In genomic region chr12:132116709-132117557, GRCh38 we compare ENCODE assay signal across 19 cellular contexts.
"Had no signal": no experiment of that assay in that cellular context is flagged by ENCODE, and none has a peak within 500 bp of the region (broad histone marks: within the 10 kb centered on the region; RNA-seq: fewer than 3 reads in every experiment).

No MANE protein-coding gene starts in this region.

- DNase-seq: activated effector memory CD4-positive, alpha-beta T cell treated with Interleukin-2 at 50 U/mL for 16 hours; activated naive CD4-positive, alpha-beta T cell treated with anti-CD3 and anti-CD28 coated beads for 36 hours; activated naive CD8-positive, alpha-beta T cell treated with anti-CD3 and anti-CD28 coated beads, Interleukin-2, amount 10 ng/mL, durations not matched to agents 7 days and 5 days; activated T-cell treated with anti-CD3 and anti-CD28 coated beads, Interleukin-2, amount 50 U/mL, for 72 hours; amniotic stem cell; cortex of kidney; foreskin fibroblast; heart right ventricle; islet precursor cell; left colon; naive thymus-derived CD8-positive, alpha-beta T cell; spleen; stimulated activated CD4-positive, alpha-beta T cell treated with anti-CD3 and anti-CD28 coated beads, Interleukin-4, amount 100 ng/mL, for 1 hour; stimulated activated naive CD4-positive, alpha-beta T cell treated with Interleukin-2 at 50 U/mL for 16 hours; uterus had no signal

- H3K4me3 ChIP-seq: heart right ventricle, neural progenitor cell, spleen, tibial nerve, uterus had no signal

- H3K4me2 ChIP-seq: neural progenitor cell had no signal

- H3K9me3 ChIP-seq: heart right ventricle, spleen, tibial nerve, uterus had no signal

- FAIRE-seq: bronchial epithelial cell, endometrium had no signal

- H3K4me1 ChIP-seq: heart right ventricle, neural progenitor cell, spleen, tibial nerve, uterus had no signal

- H3K9ac ChIP-seq: neural progenitor cell had no signal

- H2AFZ ChIP-seq: neural progenitor cell had no signal

- H3K27me3 ChIP-seq: heart right ventricle, neural progenitor cell, spleen, tibial nerve, uterus had no signal

- ATAC-seq: activated T-cell treated with anti-CD3 and anti-CD28 coated beads, Interleukin-2, amount 50 U/mL, for 72 hours; left colon; naive thymus-derived CD8-positive, alpha-beta T cell had no signal

- H3K36me3 ChIP-seq: neural progenitor cell, uterus had no signal

- H3K27ac ChIP-seq: heart right ventricle, neural progenitor cell, spleen, tibial nerve, uterus had no signal
